ENCODE assay signal across 20 cellular contexts in genomic region chr16:85166699-85167588, GRCh38. TPM values are rescaled to one million over a fixed set of nuclear protein-coding genes. Genes with fewer than 3 reads are reported as not detected.
A peak's percentile ranks its signal among the peaks of the same experiment; 100 is the strongest.
DNase-seq lines count a peak whose midpoint lies in the region; ATAC-seq and TF ChIP-seq lines count a peak whose summit lies in the region.
"Had no signal": no experiment of that assay in that cellular context is flagged by ENCODE, and none has a peak within 500 bp of the region (broad histone marks: within the 10 kb centered on the region; RNA-seq: fewer than 3 reads in every experiment).

No MANE protein-coding gene starts in this region.

- H3K27ac ChIP-seq in esophagus muscularis mucosa (replicated peaks in 1 of 4) (peak overlapping the region; percentile 35 to 79 (median 76)), dorsolateral prefrontal cortex (peak overlapping the region in 1 of 59 donors; percentile 81)

- H3K4me1 ChIP-seq in esophagus muscularis mucosa: peaks cover 56 to 96% (median 93%) of the 10 kb centered on the region in 4 donors

- H3K9me3 ChIP-seq in esophagus muscularis mucosa: no peaks in the 10 kb centered on the region

- no peak for TF ChIP-seq POLR2A in esophagus muscularis mucosa (IDR thresholded peaks at IDR 0.05; ENCODE audit: low read depth)

- no peak for TF ChIP-seq CTCF in esophagus muscularis mucosa (IDR thresholded peaks at IDR 0.05)
- TF ChIP-seq CTCF in nephron (IDR thresholded peaks at IDR 0.05; ENCODE audit: unreplicated experiment in 3 of 3): no peak
- no peak for TF ChIP-seq CTCF in dorsolateral prefrontal cortex (IDR thresholded peaks at IDR 0.05 in 54 of 56, conservative IDR thresholded peaks at IDR 0.05 in 2 of 56; ENCODE audit: low read depth in 1 of 56, partially characterized antibody in 56 of 56)

- no peak for TF ChIP-seq EP300 in esophagus muscularis mucosa (IDR thresholded peaks at IDR 0.05)

- intact Hi-C loops in left ventricle myocardium superior (cut with micrococcal nuclease): no loop called here
- intact Hi-C loops in cardiac septum (cut with DNase I): loop anchor here (5.0 kb wide), 1 partner anchor 40 kb away; no protein-coding TSS in a partner anchor
- intact Hi-C loops in esophagus muscularis mucosa (cut with DNase I): no loop called here
- intact Hi-C loops in dorsolateral prefrontal cortex (cut with DNase I): no loop called here

- peak overlapping the region; percentile 83 to 86 (median 85) for H3K4me3 Mint-ChIP-seq in nephron

- H3K27me3 ChIP-seq in esophagus muscularis mucosa (peaks cover 0 to 7% (median 1%) of the 10 kb centered on the region in 4 donors), dorsolateral prefrontal cortex (peaks cover 0 to 34% (median 19%) of the 10 kb centered on the region in 45 donors)

- WGBS in esophagus muscularis mucosa: 90% methylated on average over 22 of the region's 22 CpGs

- no peaks in the 10 kb centered on the region for H3K9me3 Mint-ChIP-seq in nephron
- H3K9me3 Mint-ChIP-seq: CD4-positive, CD25-positive, alpha-beta regulatory T cell; endodermal cell; IgD-negative memory B cell had no signal

- peaks cover 62% of the 10 kb centered on the region for H3K4me1 Mint-ChIP-seq in nephron

- H3K27ac Mint-ChIP-seq in nephron: peak overlapping the region; percentile 19 to 80 (median 66)
- H3K27ac Mint-ChIP-seq: CD4-positive, CD25-positive, alpha-beta regulatory T cell; endodermal cell; IgD-negative memory B cell had no signal

- peaks cover 7% of the 10 kb centered on the region for H3K36me3 Mint-ChIP-seq in nephron (ENCODE audit: low read depth)
- H3K36me3 Mint-ChIP-seq: CD4-positive, CD25-positive, alpha-beta regulatory T cell had no signal

- peak; percentile 23 for DNase-seq in left ventricle myocardium superior
- DNase-seq in cardiac septum (ENCODE audit: low spot score): no peak
- no peak for DNase-seq in esophagus muscularis mucosa (ENCODE audit: extremely low spot score)
- DNase-seq in dorsolateral prefrontal cortex: no peak
- no peak for DNase-seq in NCI-H82 (lab: John Stamatoyannopoulos, UW)
- no peak for DNase-seq in cerebellar nuclear complex (lab: John Stamatoyannopoulos, UW)
- DNase-seq: activated CD4-positive, alpha-beta T cell treated with anti-CD3 and anti-CD28 coated beads for 4 hours; activated effector memory CD4-positive, alpha-beta T cell treated with anti-CD3 and anti-CD28 coated beads, Interleukin-2, amount 50 U/mL, for 16 hours; CD4-positive, CD25-positive, alpha-beta regulatory T cell; endodermal cell; NCI-H2081 treated with DMSO at 0.1 percent for 48 hours; retina; stimulated activated naive CD4-positive, alpha-beta T cell treated with Interleukin-2 at 50 U/mL for 16 hours had no signal

- H3K27me3 Mint-ChIP-seq in nephron (ENCODE audit: low read depth): peaks cover 15% of the 10 kb centered on the region

- H3K4me3 ChIP-seq in esophagus muscularis mucosa (no peak overlapping the region), dorsolateral prefrontal cortex (peak overlapping the region in 1 of 59 donors; percentile 23)

- no peak for ATAC-seq in left ventricle myocardium superior
- ATAC-seq in GM18498 (IDR thresholded peaks at IDR 0.05; ENCODE audit: unreplicated experiment): no peak
- ATAC-seq: Panc1 had no signal

- no peaks in the 10 kb centered on the region for H3K36me3 ChIP-seq in esophagus muscularis mucosa

RNA-seq across cellular contexts. Expression of gene CIBAR2, which starts 54.7 kb away (rescaled TPM):
- not detected for total RNA-seq in left ventricle myocardium superior
- not detected for total RNA-seq in cardiac septum
- not detected for total RNA-seq in esophagus muscularis mucosa
- total RNA-seq in dorsolateral prefrontal cortex: under 1 TPM in 6 of 120 experiments, not detected in 114; 0.39 to 0.83 (median 0.59) TPM
- total RNA-seq: CD4-positive, CD25-positive, alpha-beta regulatory T cell; cerebellum; Daoy; endodermal cell; urinary bladder had no signal
